1 cellular context compared by ENCODE assay signal in the genomic region with DNA sequence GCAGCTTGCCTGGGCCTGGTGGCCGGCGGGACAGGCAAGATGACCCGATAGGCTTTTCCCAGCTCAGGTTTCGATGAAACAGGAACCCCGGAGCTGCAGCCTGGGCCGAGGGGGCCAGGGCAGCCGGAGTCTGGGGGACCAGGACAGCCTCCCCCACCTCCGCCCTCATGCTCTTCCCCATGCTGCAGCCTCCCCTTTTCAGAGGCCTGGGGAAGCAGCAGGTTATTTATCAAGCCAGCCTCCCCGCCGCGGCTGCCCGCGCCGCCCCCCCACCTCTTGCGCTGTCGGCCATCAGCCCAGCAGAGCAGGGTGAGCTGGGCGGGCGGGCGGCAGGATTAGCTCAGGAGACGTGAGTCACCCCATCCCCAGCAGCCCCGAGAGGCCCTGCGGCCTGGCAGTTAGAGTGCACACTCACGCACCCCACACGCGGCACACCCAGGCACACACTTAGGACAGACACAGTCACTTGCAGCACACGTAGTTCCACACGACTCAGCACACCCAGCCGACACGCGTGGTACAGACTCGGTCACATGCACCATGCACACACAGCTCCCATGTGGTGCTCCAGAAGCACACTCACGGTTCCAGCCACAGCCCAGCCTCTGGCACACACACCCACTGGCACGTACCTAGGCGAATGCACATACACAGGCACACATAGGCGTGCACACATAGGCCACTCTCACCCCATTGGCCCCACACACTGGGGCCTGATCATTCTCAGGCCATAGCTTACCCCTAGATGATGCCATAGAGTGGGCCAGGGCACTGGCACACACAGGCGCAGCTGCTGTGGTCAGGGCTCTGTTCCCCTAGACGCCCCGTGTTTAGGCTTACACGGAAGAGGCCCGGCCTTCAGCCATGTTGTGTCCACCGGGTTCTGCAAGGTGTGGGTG.
TF ChIP-seq lines count a peak whose summit lies in the region.

No MANE protein-coding gene starts in this region.

TF ChIP-seq in K562, 482 proteins besides CTCF, POLR2A, EP300 and RAD21 (continued from another document and continues in another):
- TF ChIP-seq, protein P1, sequence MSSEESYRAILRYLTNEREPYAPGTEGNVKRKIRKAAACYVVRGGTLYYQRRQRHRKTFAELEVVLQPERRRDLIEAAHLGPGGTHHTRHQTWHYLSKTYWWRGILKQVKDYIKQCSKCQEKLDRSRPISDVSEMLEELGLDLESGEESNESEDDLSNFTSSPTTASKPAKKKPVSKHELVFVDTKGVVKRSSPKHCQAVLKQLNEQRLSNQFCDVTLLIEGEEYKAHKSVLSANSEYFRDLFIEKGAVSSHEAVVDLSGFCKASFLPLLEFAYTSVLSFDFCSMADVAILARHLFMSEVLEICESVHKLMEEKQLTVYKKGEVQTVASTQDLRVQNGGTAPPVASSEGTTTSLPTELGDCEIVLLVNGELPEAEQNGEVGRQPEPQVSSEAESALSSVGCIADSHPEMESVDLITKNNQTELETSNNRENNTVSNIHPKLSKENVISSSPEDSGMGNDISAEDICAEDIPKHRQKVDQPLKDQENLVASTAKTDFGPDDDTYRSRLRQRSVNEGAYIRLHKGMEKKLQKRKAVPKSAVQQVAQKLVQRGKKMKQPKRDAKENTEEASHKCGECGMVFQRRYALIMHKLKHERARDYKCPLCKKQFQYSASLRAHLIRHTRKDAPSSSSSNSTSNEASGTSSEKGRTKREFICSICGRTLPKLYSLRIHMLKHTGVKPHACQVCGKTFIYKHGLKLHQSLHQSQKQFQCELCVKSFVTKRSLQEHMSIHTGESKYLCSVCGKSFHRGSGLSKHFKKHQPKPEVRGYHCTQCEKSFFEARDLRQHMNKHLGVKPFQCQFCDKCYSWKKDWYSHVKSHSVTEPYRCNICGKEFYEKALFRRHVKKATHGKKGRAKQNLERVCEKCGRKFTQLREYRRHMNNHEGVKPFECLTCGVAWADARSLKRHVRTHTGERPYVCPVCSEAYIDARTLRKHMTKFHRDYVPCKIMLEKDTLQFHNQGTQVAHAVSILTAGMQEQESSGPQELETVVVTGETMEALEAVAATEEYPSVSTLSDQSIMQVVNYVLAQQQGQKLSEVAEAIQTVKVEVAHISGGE (CRISPR knock-in tag; IDR thresholded peaks at IDR 0.05), result 0 out of 6 replicates have a peak, but pooled peaks of 1 of the 3 experiments have one; percentile 65
- TF ChIP-seq ETV5 (CRISPR knock-in tag; IDR thresholded peaks at IDR 0.05; ENCODE audit: low read depth) (no peak; the same call in 1 of the 2 replicates), HDAC6 (IDR thresholded peaks at IDR 0.05; ENCODE audit: low read depth, low read length) (no peak), ZNF583 (CRISPR knock-in tag; IDR thresholded peaks at IDR 0.05) (no peak), ZNF589 (CRISPR knock-in tag; IDR thresholded peaks at IDR 0.05; ENCODE audit: low read depth) (no peak), NR4A1 (CRISPR knock-in tag; IDR thresholded peaks at IDR 0.05) (no peak; the same call in 1 of the 2 replicates), NR4A1 (tag; IDR thresholded peaks at IDR 0.05) (peak; percentile 69), ADNP (tag; IDR thresholded peaks at IDR 0.05) (no peak), GATAD2A (IDR thresholded peaks at IDR 0.05) (peak; percentile 94), ELF2 (CRISPR knock-in tag; IDR thresholded peaks at IDR 0.05) (no peak), SMAD4 (CRISPR knock-in tag; conservative IDR thresholded peaks at IDR 0.05) (peak; percentile 93), ZC3H11A (IDR thresholded peaks at IDR 0.05; ENCODE audit: low read depth, low read length) (no peak), TAL1 (IDR thresholded peaks at IDR 0.05) (no peak), CHD1 (IDR thresholded peaks at IDR 0.05; ENCODE audit: low read length) (no peak), CBFA2T3 (IDR thresholded peaks at IDR 0.05) (peak; percentile 56), RFX1 (IDR thresholded peaks at IDR 0.05) (no peak), YY1 (IDR thresholded peaks at IDR 0.05; ENCODE audit: borderline replicate concordance in 1 of 3, control insufficient read depth in 1 of 3, extremely low read depth in 1 of 3, insufficient read depth in 3 of 3, insufficient read length in 1 of 3, insufficient replicate concordance in 2 of 3, low read depth in 1 of 3, low read length in 2 of 3) (peak; percentile 50 to 92 (median 87))
- TF ChIP-seq, protein P2, sequence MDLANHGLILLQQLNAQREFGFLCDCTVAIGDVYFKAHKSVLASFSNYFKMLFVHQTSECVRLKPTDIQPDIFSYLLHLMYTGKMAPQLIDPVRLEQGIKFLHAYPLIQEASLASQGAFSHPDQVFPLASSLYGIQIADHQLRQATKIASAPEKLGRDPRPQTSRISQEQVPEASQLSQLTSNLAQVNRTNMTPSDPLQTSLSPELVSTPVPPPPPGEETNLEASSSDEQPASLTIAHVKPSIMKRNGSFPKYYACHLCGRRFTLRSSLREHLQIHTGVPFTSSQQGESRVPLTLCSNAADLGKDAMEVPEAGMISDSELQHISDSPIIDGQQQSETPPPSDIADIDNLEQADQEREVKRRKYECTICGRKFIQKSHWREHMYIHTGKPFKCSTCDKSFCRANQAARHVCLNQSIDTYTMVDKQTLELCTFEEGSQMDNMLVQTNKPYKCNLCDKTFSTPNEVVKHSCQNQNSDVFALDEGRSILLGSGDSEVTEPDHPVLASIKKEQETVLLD (IDR thresholded peaks at IDR 0.05), result peak; percentile 84
- TF ChIP-seq, protein P3, sequence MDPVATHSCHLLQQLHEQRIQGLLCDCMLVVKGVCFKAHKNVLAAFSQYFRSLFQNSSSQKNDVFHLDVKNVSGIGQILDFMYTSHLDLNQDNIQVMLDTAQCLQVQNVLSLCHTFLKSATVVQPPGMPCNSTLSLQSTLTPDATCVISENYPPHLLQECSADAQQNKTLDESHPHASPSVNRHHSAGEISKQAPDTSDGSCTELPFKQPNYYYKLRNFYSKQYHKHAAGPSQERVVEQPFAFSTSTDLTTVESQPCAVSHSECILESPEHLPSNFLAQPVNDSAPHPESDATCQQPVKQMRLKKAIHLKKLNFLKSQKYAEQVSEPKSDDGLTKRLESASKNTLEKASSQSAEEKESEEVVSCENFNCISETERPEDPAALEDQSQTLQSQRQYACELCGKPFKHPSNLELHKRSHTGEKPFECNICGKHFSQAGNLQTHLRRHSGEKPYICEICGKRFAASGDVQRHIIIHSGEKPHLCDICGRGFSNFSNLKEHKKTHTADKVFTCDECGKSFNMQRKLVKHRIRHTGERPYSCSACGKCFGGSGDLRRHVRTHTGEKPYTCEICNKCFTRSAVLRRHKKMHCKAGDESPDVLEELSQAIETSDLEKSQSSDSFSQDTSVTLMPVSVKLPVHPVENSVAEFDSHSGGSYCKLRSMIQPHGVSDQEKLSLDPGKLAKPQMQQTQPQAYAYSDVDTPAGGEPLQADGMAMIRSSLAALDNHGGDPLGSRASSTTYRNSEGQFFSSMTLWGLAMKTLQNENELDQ (CRISPR knock-in tag; IDR thresholded peaks at IDR 0.05; ENCODE audit: borderline replicate concordance), result no peak
- TF ChIP-seq, protein P4, sequence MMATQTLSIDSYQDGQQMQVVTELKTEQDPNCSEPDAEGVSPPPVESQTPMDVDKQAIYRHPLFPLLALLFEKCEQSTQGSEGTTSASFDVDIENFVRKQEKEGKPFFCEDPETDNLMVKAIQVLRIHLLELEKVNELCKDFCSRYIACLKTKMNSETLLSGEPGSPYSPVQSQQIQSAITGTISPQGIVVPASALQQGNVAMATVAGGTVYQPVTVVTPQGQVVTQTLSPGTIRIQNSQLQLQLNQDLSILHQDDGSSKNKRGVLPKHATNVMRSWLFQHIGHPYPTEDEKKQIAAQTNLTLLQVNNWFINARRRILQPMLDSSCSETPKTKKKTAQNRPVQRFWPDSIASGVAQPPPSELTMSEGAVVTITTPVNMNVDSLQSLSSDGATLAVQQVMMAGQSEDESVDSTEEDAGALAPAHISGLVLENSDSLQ (IDR thresholded peaks at IDR 0.05), result peak; percentile 66
- TF ChIP-seq, protein P5, sequence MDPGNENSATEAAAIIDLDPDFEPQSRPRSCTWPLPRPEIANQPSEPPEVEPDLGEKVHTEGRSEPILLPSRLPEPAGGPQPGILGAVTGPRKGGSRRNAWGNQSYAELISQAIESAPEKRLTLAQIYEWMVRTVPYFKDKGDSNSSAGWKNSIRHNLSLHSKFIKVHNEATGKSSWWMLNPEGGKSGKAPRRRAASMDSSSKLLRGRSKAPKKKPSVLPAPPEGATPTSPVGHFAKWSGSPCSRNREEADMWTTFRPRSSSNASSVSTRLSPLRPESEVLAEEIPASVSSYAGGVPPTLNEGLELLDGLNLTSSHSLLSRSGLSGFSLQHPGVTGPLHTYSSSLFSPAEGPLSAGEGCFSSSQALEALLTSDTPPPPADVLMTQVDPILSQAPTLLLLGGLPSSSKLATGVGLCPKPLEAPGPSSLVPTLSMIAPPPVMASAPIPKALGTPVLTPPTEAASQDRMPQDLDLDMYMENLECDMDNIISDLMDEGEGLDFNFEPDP (CRISPR knock-in tag; IDR thresholded peaks at IDR 0.05), result no peak
- TF ChIP-seq, protein P6, sequence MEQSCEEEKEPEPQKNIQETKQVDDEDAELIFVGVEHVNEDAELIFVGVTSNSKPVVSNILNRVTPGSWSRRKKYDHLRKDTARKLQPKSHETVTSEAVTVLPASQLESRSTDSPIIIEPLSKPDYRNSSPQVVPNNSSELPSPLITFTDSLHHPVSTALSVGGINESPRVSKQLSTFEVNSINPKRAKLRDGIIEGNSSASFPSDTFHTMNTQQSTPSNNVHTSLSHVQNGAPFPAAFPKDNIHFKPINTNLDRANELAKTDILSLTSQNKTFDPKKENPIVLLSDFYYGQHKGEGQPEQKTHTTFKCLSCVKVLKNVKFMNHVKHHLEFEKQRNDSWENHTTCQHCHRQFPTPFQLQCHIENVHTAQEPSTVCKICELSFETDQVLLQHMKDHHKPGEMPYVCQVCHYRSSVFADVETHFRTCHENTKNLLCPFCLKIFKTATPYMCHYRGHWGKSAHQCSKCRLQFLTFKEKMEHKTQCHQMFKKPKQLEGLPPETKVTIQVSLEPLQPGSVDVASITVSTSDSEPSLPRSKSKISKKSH (CRISPR knock-in tag; IDR thresholded peaks at IDR 0.05), result no peak
- TF ChIP-seq, protein P7, sequence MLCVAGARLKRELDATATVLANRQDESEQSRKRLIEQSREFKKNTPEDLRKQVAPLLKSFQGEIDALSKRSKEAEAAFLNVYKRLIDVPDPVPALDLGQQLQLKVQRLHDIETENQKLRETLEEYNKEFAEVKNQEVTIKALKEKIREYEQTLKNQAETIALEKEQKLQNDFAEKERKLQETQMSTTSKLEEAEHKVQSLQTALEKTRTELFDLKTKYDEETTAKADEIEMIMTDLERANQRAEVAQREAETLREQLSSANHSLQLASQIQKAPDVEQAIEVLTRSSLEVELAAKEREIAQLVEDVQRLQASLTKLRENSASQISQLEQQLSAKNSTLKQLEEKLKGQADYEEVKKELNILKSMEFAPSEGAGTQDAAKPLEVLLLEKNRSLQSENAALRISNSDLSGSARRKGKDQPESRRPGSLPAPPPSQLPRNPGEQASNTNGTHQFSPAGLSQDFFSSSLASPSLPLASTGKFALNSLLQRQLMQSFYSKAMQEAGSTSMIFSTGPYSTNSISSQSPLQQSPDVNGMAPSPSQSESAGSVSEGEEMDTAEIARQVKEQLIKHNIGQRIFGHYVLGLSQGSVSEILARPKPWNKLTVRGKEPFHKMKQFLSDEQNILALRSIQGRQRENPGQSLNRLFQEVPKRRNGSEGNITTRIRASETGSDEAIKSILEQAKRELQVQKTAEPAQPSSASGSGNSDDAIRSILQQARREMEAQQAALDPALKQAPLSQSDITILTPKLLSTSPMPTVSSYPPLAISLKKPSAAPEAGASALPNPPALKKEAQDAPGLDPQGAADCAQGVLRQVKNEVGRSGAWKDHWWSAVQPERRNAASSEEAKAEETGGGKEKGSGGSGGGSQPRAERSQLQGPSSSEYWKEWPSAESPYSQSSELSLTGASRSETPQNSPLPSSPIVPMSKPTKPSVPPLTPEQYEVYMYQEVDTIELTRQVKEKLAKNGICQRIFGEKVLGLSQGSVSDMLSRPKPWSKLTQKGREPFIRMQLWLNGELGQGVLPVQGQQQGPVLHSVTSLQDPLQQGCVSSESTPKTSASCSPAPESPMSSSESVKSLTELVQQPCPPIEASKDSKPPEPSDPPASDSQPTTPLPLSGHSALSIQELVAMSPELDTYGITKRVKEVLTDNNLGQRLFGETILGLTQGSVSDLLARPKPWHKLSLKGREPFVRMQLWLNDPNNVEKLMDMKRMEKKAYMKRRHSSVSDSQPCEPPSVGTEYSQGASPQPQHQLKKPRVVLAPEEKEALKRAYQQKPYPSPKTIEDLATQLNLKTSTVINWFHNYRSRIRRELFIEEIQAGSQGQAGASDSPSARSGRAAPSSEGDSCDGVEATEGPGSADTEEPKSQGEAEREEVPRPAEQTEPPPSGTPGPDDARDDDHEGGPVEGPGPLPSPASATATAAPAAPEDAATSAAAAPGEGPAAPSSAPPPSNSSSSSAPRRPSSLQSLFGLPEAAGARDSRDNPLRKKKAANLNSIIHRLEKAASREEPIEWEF (CRISPR knock-in tag; IDR thresholded peaks at IDR 0.05), result peak; percentile 46; the same call in 1 of the 2 replicates
- TF ChIP-seq, protein P8, sequence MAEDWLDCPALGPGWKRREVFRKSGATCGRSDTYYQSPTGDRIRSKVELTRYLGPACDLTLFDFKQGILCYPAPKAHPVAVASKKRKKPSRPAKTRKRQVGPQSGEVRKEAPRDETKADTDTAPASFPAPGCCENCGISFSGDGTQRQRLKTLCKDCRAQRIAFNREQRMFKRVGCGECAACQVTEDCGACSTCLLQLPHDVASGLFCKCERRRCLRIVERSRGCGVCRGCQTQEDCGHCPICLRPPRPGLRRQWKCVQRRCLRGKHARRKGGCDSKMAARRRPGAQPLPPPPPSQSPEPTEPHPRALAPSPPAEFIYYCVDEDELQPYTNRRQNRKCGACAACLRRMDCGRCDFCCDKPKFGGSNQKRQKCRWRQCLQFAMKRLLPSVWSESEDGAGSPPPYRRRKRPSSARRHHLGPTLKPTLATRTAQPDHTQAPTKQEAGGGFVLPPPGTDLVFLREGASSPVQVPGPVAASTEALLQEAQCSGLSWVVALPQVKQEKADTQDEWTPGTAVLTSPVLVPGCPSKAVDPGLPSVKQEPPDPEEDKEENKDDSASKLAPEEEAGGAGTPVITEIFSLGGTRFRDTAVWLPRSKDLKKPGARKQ (CRISPR knock-in tag; IDR thresholded peaks at IDR 0.05), result no peak
- TF ChIP-seq, protein P9, sequence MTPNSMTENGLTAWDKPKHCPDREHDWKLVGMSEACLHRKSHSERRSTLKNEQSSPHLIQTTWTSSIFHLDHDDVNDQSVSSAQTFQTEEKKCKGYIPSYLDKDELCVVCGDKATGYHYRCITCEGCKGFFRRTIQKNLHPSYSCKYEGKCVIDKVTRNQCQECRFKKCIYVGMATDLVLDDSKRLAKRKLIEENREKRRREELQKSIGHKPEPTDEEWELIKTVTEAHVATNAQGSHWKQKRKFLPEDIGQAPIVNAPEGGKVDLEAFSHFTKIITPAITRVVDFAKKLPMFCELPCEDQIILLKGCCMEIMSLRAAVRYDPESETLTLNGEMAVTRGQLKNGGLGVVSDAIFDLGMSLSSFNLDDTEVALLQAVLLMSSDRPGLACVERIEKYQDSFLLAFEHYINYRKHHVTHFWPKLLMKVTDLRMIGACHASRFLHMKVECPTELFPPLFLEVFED (CRISPR knock-in tag; conservative IDR thresholded peaks at IDR 0.05), result no peak
- TF ChIP-seq, protein P10, sequence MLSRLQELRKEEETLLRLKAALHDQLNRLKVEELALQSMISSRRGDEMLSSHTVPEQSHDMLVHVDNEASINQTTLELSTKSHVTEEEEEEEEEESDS (CRISPR knock-in tag; IDR thresholded peaks at IDR 0.05), result no peak
